In the genomic region with DNA sequence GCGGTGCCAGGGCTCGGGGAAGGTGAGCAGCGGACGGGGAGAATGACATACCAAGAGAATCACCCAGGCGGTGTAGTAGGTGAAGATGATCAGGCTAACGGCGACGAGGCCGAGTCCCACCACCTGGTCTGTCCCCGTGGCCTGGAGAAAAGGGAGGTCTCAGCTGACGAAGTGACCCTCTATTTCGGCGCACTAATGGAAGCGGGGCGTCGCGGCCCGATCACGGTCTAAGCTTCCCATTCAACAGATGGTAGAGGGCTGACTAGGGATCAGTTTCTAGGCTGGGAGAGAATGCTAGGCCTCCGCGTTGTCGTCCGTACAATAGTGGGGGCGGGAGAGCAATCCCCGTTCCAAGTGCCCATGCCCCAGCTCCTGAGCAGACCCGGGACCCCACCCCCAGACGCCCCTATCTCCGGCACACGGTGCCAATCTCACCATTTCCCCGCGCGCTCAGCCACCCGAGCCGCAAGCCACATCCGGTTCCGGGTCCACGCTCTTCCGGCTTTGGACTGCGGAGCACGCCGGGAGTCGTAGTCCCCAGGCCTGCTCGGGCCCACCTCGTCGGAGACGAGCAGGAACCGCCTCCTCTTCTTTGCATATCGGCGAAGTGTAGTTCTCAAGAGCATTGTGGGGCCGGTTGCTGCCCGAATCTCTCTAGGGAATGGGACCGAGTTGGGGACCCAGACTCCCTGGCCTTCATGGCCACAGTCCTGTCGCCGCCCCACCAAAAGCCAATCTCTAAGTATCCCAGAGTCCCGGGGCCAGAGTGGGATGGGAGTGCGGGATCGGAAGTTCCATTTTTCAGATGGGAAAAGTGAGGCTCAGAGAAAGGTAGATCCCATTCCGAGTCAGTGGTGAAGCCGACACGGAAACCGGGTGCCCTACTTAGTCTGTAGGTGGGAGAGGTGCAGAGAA, we compare ENCODE assay signal across 8 cellular contexts. TPM values are rescaled to one million over a fixed set of nuclear protein-coding genes. Genes with fewer than 3 reads are reported as not detected.
DNase-seq lines count a peak whose midpoint lies in the region; ATAC-seq, FAIRE-seq and TF ChIP-seq lines count a peak whose summit lies in the region.

A gene with protein sequence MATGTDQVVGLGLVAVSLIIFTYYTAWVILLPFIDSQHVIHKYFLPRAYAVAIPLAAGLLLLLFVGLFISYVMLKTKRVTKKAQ (minus strand): TSS at position 472 of the 915 bp plus-strand sequence. CDS start 34 bp downstream, at position 438.

- H3K36me3 ChIP-seq in kidney (ENCODE audit: control insufficient read depth in 1 of 2, insufficient read depth in 2 of 2, low read length in 2 of 2), result peaks cover 0 to 4% of the 10 kb centered on the region in 2 donors

- peaks cover 13 to 37% of the 10 kb centered on the region in 2 donors for H3K4me1 ChIP-seq in kidney (ENCODE audit: control insufficient read depth in 1 of 2, insufficient read depth in 1 of 2, low read depth in 1 of 2, low read length in 2 of 2)

- intact Hi-C loops in kidney (cut with DNase I), result no loop called here

- peak; percentile 79 for DNase-seq in ACHN
- peak; percentile 60 for DNase-seq in NCI-H345 treated with DMSO at 0.1 percent for 48 hours (lab: John Stamatoyannopoulos, UW; ENCODE audit: unreplicated experiment)
- DNase-seq in activated CD4-positive, CD25-positive, alpha-beta regulatory T cell treated with anti-CD3 and anti-CD28 coated beads, Interleukin-2, amount 50 U/mL, for 72 hours, result peak; percentile 86
- DNase-seq in cerebellum (ENCODE audit: low spot score), result peak; percentile 87
- DNase-seq in kidney, result peak; percentile 94
- peak; percentile 71 to 82 (median 76) for DNase-seq in stimulated activated CD4-positive, alpha-beta T cell treated with anti-CD3 and anti-CD28 coated beads, Interleukin-12 subunit alpha, Interleukin-12 subunit beta, amount 100 ng/mL, for 48 hours (ENCODE audit: low read depth in 2 of 3, low spot score in 1 of 3)

- peak within 1 kb of the TSS; percentile 84 to 98 for H3K9ac ChIP-seq in kidney (ENCODE audit: low read length in 2 of 2)

- FAIRE-seq in kidney (lab: Jason Lieb, UNC), result no peak

- ATAC-seq in GM18867 (IDR thresholded peaks at IDR 0.05; ENCODE audit: unreplicated experiment), result peak; percentile 86
- ATAC-seq in HG03097 (IDR thresholded peaks at IDR 0.05; ENCODE audit: low FRiP score, unreplicated experiment), result peak; percentile 85

- TF ChIP-seq CTCF in kidney (IDR thresholded peaks at IDR 0.05; ENCODE audit: borderline replicate concordance, extremely low read depth, insufficient read depth), result no peak

- peak within 1 kb of the TSS; percentile 93 to 99 for H3K4me3 ChIP-seq in kidney (ENCODE audit: low read length in 2 of 2)

- no peaks in the 10 kb centered on the region for H3K9me3 ChIP-seq in kidney (ENCODE audit: control insufficient read depth in 1 of 2, low read length in 2 of 2)

- in situ Hi-C loops in ACHN (cut with HindIII; ENCODE audit: low pct_ligation_motif_present, low pct_unique_long_range_greater_than_20kb, low sequenced_read_pairs), result no loop called here

- H3K27ac ChIP-seq in kidney (ENCODE audit: low read depth in 2 of 2, low read length in 2 of 2), result peak within 1 kb of the TSS; percentile 58 to 80

RNA-seq across cellular contexts. Expression of the gene that starts here (rescaled TPM):
- 11.0 TPM for total RNA-seq in cerebellum
- 42.8 TPM for total RNA-seq in kidney
- polyA plus RNA-seq in kidney (ENCODE audit: insufficient read depth, low read depth, low replicate concordance), result 70.0 TPM

Comparison
In these comparisons a context has a peak if more than half of its experiments do, and no peak if none do; other contexts are left out.
1. Peak in every context shown above with its lines: DNase-seq, ATAC-seq, H3K4me3 ChIP-seq and H3K27ac ChIP-seq.